Comparison of ENCODE assay signal across 14 cellular contexts in genomic region chr6:167044696-167045095, GRCh38. TPM values are rescaled to one million over a fixed set of nuclear protein-coding genes. Genes with fewer than 3 reads are reported as not detected.
DNase-seq lines count a peak whose midpoint lies in the region; ATAC-seq and TF ChIP-seq lines count a peak whose summit lies in the region.
"Had no signal": no experiment of that assay in that cellular context is flagged by ENCODE, and none has a peak within 500 bp of the region (broad histone marks: within the 10 kb centered on the region; RNA-seq: fewer than 3 reads in every experiment).

No MANE protein-coding gene starts in this region.

- RAD21 ChIA-PET in HCT116 (lab: Charles Lee; ENCODE audit: low non-redundant PET in 1 of 2, low total read pairs in 2 of 2, uncharacterized antibody in 2 of 2, unreplicated experiment in 2 of 2) = no interaction called here

- POLR2A ChIA-PET in HCT116 (lab: Charles Lee) = no interaction called here

- H3K27me3 ChIP-seq in HCT116 (ENCODE audit: insufficient read depth, low read length) (no peaks in the 10 kb centered on the region), osteoblast (ENCODE audit: insufficient read depth, low read length) (no peaks in the 10 kb centered on the region), left lung (no peaks in the 10 kb centered on the region)

- TF ChIP-seq POLR2A in HCT116 (IDR thresholded peaks at IDR 0.05; ENCODE audit: borderline replicate concordance, extremely low read depth, insufficient read depth, insufficient read length) = no peak

- DNase-seq in DMS53 (lab: John Stamatoyannopoulos, UW) (peak; percentile 5), DMS53 treated with DMSO at 0.1 percent for 48 hours (lab: John Stamatoyannopoulos, UW; ENCODE audit: unreplicated experiment) (no peak), HCT116 (ENCODE audit: low read depth, low spot score) (no peak), cardiac fibroblast (ENCODE audit: low read depth in 2 of 2) (peak in 1 of 2 donors; percentile 47), osteoblast (ENCODE audit: insufficient read length, low spot score, missing footprints) (peak; percentile 95), kidney tubule cell (ENCODE audit: low spot score) (no peak), left lung (no peak)
- DNase-seq: activated T-cell treated with anti-CD3 and anti-CD28 coated beads for 4 hours, COR-L47, NCI-H1417 treated with DMSO at 0.1 percent for 48 hours, NCI-H345 had no signal

- TF ChIP-seq CTCF in HCT116 (IDR thresholded peaks at IDR 0.05 in 2 of 3, conservative IDR thresholded peaks at IDR 0.05 in 1 of 3; ENCODE audit: borderline replicate concordance in 1 of 3, insufficient read depth in 1 of 3, low read depth in 2 of 3, low read length in 2 of 3) (no peak), cardiac fibroblast (IDR thresholded peaks at IDR 0.05; ENCODE audit: low read depth, low read length) (peak; percentile 21), osteoblast (IDR thresholded peaks at IDR 0.05; ENCODE audit: extremely low read depth, low read depth, low read length) (peak; percentile 34), left lung (IDR thresholded peaks at IDR 0.05) (no peak)

- H3K9me3 ChIP-seq in HCT116 (ENCODE audit: control insufficient read depth in 1 of 2, insufficient read depth in 1 of 2, low read depth in 1 of 2, low read length in 2 of 2) (no peaks in the 10 kb centered on the region), osteoblast (ENCODE audit: low read depth, low read length) (no peaks in the 10 kb centered on the region), left lung (no peaks in the 10 kb centered on the region)

- H4K20me1 ChIP-seq in HCT116 (ENCODE audit: insufficient read depth) (no peaks in the 10 kb centered on the region), osteoblast (ENCODE audit: insufficient read depth, low read length) (no peaks in the 10 kb centered on the region)

- H3K36me3 ChIP-seq in HCT116 (ENCODE audit: control insufficient read depth in 1 of 2, insufficient read depth in 2 of 2, low read length in 2 of 2) (peaks cover 10 to 15% of the 10 kb centered on the region in 2 experiments; a peak in 3 of 4 replicates), osteoblast (ENCODE audit: insufficient read depth, low read length) (peaks cover 4% of the 10 kb centered on the region), left lung (peaks cover 0 to 1% of the 10 kb centered on the region in 2 donors)

- H3K4me2 ChIP-seq in HCT116 (ENCODE audit: low read length) = no peak overlapping the region
- H3K4me2 ChIP-seq in osteoblast (ENCODE audit: insufficient read depth, low read length) = no peak overlapping the region

- H3K27ac ChIP-seq in HCT116 (ENCODE audit: low read depth, low read length) = no peak overlapping the region
- peak overlapping the region; percentile 16 for H3K27ac ChIP-seq in osteoblast (ENCODE audit: low read depth, low read length)
- H3K27ac ChIP-seq in left lung = no peak overlapping the region
- H3K27ac ChIP-seq: 22Rv1 had no signal

- intact Hi-C loops in HCT116 (cut with micrococcal nuclease) (no loop called here), left lung (cut with DNase I) (no loop called here)

- no peaks in the 10 kb centered on the region for H3K9me2 ChIP-seq in HCT116 (ENCODE audit: insufficient read depth)

- H2AFZ ChIP-seq in HCT116 (ENCODE audit: low read depth, low read length, poor library complexity, severe bottlenecking) (no peak overlapping the region), osteoblast (ENCODE audit: low read length) (no peak overlapping the region)

- H3K4me1 ChIP-seq in HCT116 (ENCODE audit: control insufficient read depth in 1 of 2, insufficient read depth in 2 of 2, low read length in 2 of 2) (no peaks in the 10 kb centered on the region), osteoblast (ENCODE audit: insufficient read depth, low read length) (peaks cover 11% of the 10 kb centered on the region), left lung (peaks cover 0 to 6% of the 10 kb centered on the region in 2 donors)

- H3K4me3 ChIP-seq in HCT116 (replicated peaks in 1 of 2; ENCODE audit: low read depth in 1 of 2, low read length in 2 of 2) = no peak overlapping the region
- no peak overlapping the region for H3K4me3 ChIP-seq in cardiac fibroblast (replicated peaks in 1 of 2; ENCODE audit: low read depth in 2 of 2, low read length in 2 of 2)
- no peak overlapping the region for H3K4me3 ChIP-seq in osteoblast (ENCODE audit: insufficient read depth, low read length)
- H3K4me3 ChIP-seq in left lung = no peak overlapping the region
- H3K4me3 ChIP-seq: lung had no signal

- TF ChIP-seq RAD21 in HCT116 (IDR thresholded peaks at IDR 0.05; ENCODE audit: low read depth) = no peak

- CTCF ChIA-PET in HCT116 (lab: Charles Lee) = no interaction called here

- ATAC-seq in HCT116 (peak; percentile 64), HG03139 (IDR thresholded peaks at IDR 0.05; ENCODE audit: unreplicated experiment) (no peak), left lung (no peak)

- H3K9ac ChIP-seq in HCT116 (ENCODE audit: low read length) = no peak overlapping the region

- BruUV-seq in HCT116 (replicated peaks; lab: Mats Ljungman, UMichigan) = no TSS peak

- H3K79me2 ChIP-seq in HCT116 (ENCODE audit: insufficient read depth, low read length) = no peaks in the 10 kb centered on the region
- H3K79me2 ChIP-seq in osteoblast (ENCODE audit: insufficient read depth, low read length) = no peaks in the 10 kb centered on the region

TF ChIP-seq in HCT116, 20 proteins besides CTCF, POLR2A, EP300 and RAD21:
- no peak for TF ChIP-seq ZFX (IDR thresholded peaks at IDR 0.05)
- TF ChIP-seq, protein P1, sequence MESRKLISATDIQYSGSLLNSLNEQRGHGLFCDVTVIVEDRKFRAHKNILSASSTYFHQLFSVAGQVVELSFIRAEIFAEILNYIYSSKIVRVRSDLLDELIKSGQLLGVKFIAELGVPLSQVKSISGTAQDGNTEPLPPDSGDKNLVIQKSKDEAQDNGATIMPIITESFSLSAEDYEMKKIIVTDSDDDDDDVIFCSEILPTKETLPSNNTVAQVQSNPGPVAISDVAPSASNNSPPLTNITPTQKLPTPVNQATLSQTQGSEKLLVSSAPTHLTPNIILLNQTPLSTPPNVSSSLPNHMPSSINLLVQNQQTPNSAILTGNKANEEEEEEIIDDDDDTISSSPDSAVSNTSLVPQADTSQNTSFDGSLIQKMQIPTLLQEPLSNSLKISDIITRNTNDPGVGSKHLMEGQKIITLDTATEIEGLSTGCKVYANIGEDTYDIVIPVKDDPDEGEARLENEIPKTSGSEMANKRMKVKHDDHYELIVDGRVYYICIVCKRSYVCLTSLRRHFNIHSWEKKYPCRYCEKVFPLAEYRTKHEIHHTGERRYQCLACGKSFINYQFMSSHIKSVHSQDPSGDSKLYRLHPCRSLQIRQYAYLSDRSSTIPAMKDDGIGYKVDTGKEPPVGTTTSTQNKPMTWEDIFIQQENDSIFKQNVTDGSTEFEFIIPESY (IDR thresholded peaks at IDR 0.05; ENCODE audit: extremely low read depth, insufficient replicate concordance, low read length) = no peak
- no peak for TF ChIP-seq ZNF274 (IDR thresholded peaks at IDR 0.05; ENCODE audit: low read depth, low read length)
- no peak for TF ChIP-seq EGR1 (IDR thresholded peaks at IDR 0.05; ENCODE audit: low read depth)
- no peak for TF ChIP-seq CBX3 (IDR thresholded peaks at IDR 0.05; ENCODE audit: low read depth)
- TF ChIP-seq YY1 (IDR thresholded peaks at IDR 0.05; ENCODE audit: extremely low read depth, insufficient replicate concordance, low read depth, low read length) = no peak
- TF ChIP-seq SIN3A (IDR thresholded peaks at IDR 0.05; ENCODE audit: low read depth) = no peak
- TF ChIP-seq JUND (IDR thresholded peaks at IDR 0.05) = no peak
- TF ChIP-seq EZH2 (IDR thresholded peaks at IDR 0.05) = no peak
- TF ChIP-seq FOSL1 (IDR thresholded peaks at IDR 0.05; ENCODE audit: low read depth) = no peak
- TF ChIP-seq ATF3 (IDR thresholded peaks at IDR 0.05) = no peak
- no peak for TF ChIP-seq ELF1 (IDR thresholded peaks at IDR 0.05; ENCODE audit: borderline replicate concordance, low read depth)
- TF ChIP-seq TCF7L2 (IDR thresholded peaks at IDR 0.05; ENCODE audit: borderline replicate concordance, extremely low read depth, insufficient read depth, insufficient read length) = no peak
- TF ChIP-seq REST (IDR thresholded peaks at IDR 0.05; ENCODE audit: low read depth) = no peak
- TF ChIP-seq CEBPB (IDR thresholded peaks at IDR 0.05; ENCODE audit: low read depth) = no peak
- TF ChIP-seq SRF (IDR thresholded peaks at IDR 0.05; ENCODE audit: low read depth) = no peak
- TF ChIP-seq POLR2AphosphoS5 (IDR thresholded peaks at IDR 0.05; ENCODE audit: low read depth, low read length) = no peak

RNA-seq across cellular contexts. Expression of gene CEP43, which starts 45.5 kb away (rescaled TPM):
- 15.8 TPM for total RNA-seq in HCT116 (2021; ENCODE audit: unreplicated experiment)
- polyA plus RNA-seq in HCT116 (2012) = 5.9 and 8.4 TPM in 2 replicates
- 19.4 and 19.5 TPM in 2 replicates for total RNA-seq in osteoblast
- 10 to 100 TPM; 15.3 to 15.8 TPM for total RNA-seq in left lung

Comparison
In these comparisons a context has a peak if more than half of its experiments do, and no peak if none do; other contexts are left out.
1. DNase-seq: peak in DMS53 (single experiment) and osteoblast (single experiment); none in DMS53 treated with DMSO at 0.1 percent for 48 hours (single experiment), HCT116 (single experiment), kidney tubule cell (single experiment) and left lung (0 of 2).
2. CTCF ChIP-seq: peak in cardiac fibroblast (single experiment) and osteoblast (single experiment); none in HCT116 (0 of 3) and left lung (0 of 2).